Comparison of ENCODE assay signal across 1 cellular context in the genomic region with DNA sequence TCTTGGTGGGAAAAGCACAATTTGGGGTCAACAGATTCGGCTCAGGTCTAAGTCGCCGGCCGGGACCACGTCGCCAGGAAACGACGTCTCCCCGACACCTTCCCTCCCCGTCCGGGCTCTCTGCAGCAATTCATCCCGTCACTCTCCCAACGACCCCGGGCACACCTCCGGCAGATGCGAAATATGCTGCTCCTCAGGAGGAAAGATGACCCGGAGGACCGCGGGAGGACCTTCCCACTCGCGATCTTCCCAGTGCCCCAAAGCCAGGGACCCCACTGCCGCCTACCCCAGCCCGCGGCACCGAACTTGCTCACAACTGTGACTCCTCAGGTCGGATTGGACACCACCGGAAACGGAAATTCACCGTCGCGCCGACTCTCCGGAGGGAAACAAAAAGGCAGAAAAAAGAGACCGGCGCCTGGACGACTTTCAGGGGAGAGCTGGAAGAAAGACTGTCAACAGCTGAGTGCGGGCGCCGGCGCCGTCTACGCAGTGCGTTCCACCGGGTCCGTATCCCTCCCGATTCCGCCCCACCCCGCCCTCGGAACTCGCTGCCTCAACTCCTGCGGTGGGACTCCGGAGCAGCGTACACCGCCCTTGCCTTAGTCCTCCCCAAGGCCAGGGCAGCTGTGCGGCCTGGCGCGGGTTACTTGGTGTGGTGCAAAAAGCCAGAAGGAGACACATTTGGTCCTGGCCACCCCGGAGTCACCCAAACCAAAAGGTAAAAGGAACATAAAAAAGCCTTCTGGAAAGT.
A peak's percentile ranks its signal among the peaks of the same experiment; 100 is the strongest.
TF ChIP-seq lines count a peak whose summit lies in the region.

No MANE protein-coding gene starts in this region.

TF ChIP-seq in K562, 482 proteins besides CTCF, POLR2A, EP300 and RAD21 (continued from another document and continues in another):
- TF ChIP-seq, protein P1, sequence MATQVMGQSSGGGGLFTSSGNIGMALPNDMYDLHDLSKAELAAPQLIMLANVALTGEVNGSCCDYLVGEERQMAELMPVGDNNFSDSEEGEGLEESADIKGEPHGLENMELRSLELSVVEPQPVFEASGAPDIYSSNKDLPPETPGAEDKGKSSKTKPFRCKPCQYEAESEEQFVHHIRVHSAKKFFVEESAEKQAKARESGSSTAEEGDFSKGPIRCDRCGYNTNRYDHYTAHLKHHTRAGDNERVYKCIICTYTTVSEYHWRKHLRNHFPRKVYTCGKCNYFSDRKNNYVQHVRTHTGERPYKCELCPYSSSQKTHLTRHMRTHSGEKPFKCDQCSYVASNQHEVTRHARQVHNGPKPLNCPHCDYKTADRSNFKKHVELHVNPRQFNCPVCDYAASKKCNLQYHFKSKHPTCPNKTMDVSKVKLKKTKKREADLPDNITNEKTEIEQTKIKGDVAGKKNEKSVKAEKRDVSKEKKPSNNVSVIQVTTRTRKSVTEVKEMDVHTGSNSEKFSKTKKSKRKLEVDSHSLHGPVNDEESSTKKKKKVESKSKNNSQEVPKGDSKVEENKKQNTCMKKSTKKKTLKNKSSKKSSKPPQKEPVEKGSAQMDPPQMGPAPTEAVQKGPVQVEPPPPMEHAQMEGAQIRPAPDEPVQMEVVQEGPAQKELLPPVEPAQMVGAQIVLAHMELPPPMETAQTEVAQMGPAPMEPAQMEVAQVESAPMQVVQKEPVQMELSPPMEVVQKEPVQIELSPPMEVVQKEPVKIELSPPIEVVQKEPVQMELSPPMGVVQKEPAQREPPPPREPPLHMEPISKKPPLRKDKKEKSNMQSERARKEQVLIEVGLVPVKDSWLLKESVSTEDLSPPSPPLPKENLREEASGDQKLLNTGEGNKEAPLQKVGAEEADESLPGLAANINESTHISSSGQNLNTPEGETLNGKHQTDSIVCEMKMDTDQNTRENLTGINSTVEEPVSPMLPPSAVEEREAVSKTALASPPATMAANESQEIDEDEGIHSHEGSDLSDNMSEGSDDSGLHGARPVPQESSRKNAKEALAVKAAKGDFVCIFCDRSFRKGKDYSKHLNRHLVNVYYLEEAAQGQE (CRISPR knock-in tag; IDR thresholded peaks at IDR 0.05; ENCODE audit: low read depth) = no peak
- no peak for TF ChIP-seq BRF1 (IDR thresholded peaks at IDR 0.05; ENCODE audit: borderline replicate concordance, extremely low read depth, insufficient read length)
- TF ChIP-seq, protein P2, sequence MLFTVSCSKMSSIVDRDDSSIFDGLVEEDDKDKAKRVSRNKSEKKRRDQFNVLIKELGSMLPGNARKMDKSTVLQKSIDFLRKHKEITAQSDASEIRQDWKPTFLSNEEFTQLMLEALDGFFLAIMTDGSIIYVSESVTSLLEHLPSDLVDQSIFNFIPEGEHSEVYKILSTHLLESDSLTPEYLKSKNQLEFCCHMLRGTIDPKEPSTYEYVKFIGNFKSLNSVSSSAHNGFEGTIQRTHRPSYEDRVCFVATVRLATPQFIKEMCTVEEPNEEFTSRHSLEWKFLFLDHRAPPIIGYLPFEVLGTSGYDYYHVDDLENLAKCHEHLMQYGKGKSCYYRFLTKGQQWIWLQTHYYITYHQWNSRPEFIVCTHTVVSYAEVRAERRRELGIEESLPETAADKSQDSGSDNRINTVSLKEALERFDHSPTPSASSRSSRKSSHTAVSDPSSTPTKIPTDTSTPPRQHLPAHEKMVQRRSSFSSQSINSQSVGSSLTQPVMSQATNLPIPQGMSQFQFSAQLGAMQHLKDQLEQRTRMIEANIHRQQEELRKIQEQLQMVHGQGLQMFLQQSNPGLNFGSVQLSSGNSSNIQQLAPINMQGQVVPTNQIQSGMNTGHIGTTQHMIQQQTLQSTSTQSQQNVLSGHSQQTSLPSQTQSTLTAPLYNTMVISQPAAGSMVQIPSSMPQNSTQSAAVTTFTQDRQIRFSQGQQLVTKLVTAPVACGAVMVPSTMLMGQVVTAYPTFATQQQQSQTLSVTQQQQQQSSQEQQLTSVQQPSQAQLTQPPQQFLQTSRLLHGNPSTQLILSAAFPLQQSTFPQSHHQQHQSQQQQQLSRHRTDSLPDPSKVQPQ (CRISPR knock-in tag; IDR thresholded peaks at IDR 0.05; ENCODE audit: borderline replicate concordance) = no peak
- TF ChIP-seq CBX2 (IDR thresholded peaks at IDR 0.05; ENCODE audit: insufficient read depth, low read length, poor library complexity, severe bottlenecking) = no peak
- no peak for TF ChIP-seq SAFB2 (IDR thresholded peaks at IDR 0.05; ENCODE audit: borderline replicate concordance, low read depth, low read length, severe bottlenecking)
- peak; percentile 83; the same call in 1 of the 2 replicates for TF ChIP-seq ZZZ3 (IDR thresholded peaks at IDR 0.05)
- peak; percentile 51; the same call in 1 of the 2 replicates for TF ChIP-seq RB1 (IDR thresholded peaks at IDR 0.05; ENCODE audit: low read depth)
- TF ChIP-seq ELF1 (tag; IDR thresholded peaks at IDR 0.05) = peak; percentile 59; the same call in 1 of the 2 replicates
- peak; percentile 95 to 97; a peak in 3 of 4 replicates for TF ChIP-seq SIN3A (IDR thresholded peaks at IDR 0.05; ENCODE audit: borderline replicate concordance in 2 of 2, control insufficient read depth in 1 of 2, low read depth in 2 of 2, low read length in 2 of 2)
- no peak for TF ChIP-seq GATAD2A (IDR thresholded peaks at IDR 0.05)
- no peak; the same call in 1 of the 2 replicates for TF ChIP-seq SOX6 (IDR thresholded peaks at IDR 0.05)
- no peak for TF ChIP-seq BCL6 (CRISPR knock-in tag; IDR thresholded peaks at IDR 0.05)
- TF ChIP-seq ATF7 (IDR thresholded peaks at IDR 0.05) = peak; percentile 82
- TF ChIP-seq DIDO1 (tag; IDR thresholded peaks at IDR 0.05; ENCODE audit: low read depth) = peak; percentile 97
- no peak for TF ChIP-seq ZNF76 (CRISPR knock-in tag; IDR thresholded peaks at IDR 0.05; ENCODE audit: borderline replicate concordance)
- TF ChIP-seq SRSF7 (optimal IDR thresholded peaks at IDR 0.05; ENCODE audit: low read depth, low read length) = no peak
- TF ChIP-seq NCOR1 (IDR thresholded peaks at IDR 0.05) = peak; percentile 56
- no peak for TF ChIP-seq HSF4 (CRISPR knock-in tag; IDR thresholded peaks at IDR 0.05; ENCODE audit: borderline replicate concordance)
- no peak for TF ChIP-seq HDAC6 (IDR thresholded peaks at IDR 0.05; ENCODE audit: low read depth, low read length)
- no peak for TF ChIP-seq SNIP1 (IDR thresholded peaks at IDR 0.05; ENCODE audit: low read depth)
- TF ChIP-seq, protein P3, sequence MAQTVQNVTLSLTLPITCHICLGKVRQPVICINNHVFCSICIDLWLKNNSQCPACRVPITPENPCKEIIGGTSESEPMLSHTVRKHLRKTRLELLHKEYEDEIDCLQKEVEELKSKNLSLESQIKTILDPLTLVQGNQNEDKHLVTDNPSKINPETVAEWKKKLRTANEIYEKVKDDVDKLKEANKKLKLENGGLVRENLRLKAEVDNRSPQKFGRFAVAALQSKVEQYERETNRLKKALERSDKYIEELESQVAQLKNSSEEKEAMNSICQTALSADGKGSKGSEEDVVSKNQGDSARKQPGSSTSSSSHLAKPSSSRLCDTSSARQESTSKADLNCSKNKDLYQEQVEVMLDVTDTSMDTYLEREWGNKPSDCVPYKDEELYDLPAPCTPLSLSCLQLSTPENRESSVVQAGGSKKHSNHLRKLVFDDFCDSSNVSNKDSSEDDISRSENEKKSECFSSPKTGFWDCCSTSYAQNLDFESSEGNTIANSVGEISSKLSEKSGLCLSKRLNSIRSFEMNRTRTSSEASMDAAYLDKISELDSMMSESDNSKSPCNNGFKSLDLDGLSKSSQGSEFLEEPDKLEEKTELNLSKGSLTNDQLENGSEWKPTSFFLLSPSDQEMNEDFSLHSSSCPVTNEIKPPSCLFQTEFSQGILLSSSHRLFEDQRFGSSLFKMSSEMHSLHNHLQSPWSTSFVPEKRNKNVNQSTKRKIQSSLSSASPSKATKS (CRISPR knock-in tag; IDR thresholded peaks at IDR 0.05) = no peak
- TF ChIP-seq, protein P4, sequence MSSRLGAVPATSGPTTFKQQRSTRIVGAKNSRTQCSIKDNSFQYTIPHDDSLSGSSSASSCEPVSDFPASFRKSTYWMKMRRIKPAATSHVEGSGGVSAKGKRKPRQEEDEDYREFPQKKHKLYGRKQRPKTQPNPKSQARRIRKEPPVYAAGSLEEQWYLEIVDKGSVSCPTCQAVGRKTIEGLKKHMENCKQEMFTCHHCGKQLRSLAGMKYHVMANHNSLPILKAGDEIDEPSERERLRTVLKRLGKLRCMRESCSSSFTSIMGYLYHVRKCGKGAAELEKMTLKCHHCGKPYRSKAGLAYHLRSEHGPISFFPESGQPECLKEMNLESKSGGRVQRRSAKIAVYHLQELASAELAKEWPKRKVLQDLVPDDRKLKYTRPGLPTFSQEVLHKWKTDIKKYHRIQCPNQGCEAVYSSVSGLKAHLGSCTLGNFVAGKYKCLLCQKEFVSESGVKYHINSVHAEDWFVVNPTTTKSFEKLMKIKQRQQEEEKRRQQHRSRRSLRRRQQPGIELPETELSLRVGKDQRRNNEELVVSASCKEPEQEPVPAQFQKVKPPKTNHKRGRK (tag; IDR thresholded peaks at IDR 0.05) = no peak
- TF ChIP-seq, protein P5, sequence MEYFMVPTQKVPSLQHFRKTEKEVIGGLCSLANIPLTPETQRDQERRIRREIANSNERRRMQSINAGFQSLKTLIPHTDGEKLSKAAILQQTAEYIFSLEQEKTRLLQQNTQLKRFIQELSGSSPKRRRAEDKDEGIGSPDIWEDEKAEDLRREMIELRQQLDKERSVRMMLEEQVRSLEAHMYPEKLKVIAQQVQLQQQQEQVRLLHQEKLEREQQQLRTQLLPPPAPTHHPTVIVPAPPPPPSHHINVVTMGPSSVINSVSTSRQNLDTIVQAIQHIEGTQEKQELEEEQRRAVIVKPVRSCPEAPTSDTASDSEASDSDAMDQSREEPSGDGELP (CRISPR knock-in tag; IDR thresholded peaks at IDR 0.05; ENCODE audit: borderline replicate concordance) = peak; percentile 99
- TF ChIP-seq, protein P6, sequence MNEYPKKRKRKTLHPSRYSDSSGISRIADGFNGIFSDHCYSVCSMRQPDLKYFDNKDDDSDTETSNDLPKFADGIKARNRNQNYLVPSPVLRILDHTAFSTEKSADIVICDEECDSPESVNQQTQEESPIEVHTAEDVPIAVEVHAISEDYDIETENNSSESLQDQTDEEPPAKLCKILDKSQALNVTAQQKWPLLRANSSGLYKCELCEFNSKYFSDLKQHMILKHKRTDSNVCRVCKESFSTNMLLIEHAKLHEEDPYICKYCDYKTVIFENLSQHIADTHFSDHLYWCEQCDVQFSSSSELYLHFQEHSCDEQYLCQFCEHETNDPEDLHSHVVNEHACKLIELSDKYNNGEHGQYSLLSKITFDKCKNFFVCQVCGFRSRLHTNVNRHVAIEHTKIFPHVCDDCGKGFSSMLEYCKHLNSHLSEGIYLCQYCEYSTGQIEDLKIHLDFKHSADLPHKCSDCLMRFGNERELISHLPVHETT (CRISPR knock-in tag; conservative IDR thresholded peaks at IDR 0.05 in 1 of 2, IDR thresholded peaks at IDR 0.05 in 1 of 2) = peak in 1 of 2 experiments; percentile 83; a peak in 2 of 4 replicates
- TF ChIP-seq CBX3 (IDR thresholded peaks at IDR 0.05; ENCODE audit: borderline replicate concordance in 1 of 2, low read length in 2 of 2) = peak in 1 of 2 experiments; percentile 80; a peak in 2 of 3 replicates
- TF ChIP-seq ZNF253 (CRISPR knock-in tag; conservative IDR thresholded peaks at IDR 0.05) = no peak
- TF ChIP-seq JUND (IDR thresholded peaks at IDR 0.05; ENCODE audit: borderline replicate concordance, low read depth, low read length) = peak; percentile 66; the same call in 1 of the 2 replicates
- no peak; the same call in 2 of the 3 replicates for TF ChIP-seq JUND (tag; IDR thresholded peaks at IDR 0.05; ENCODE audit: borderline replicate concordance, low read depth, low read length)
- TF ChIP-seq KDM1A (IDR thresholded peaks at IDR 0.05) = no peak
- no peak for TF ChIP-seq ZFPM2 (CRISPR knock-in tag; IDR thresholded peaks at IDR 0.05)
- TF ChIP-seq, protein P7, sequence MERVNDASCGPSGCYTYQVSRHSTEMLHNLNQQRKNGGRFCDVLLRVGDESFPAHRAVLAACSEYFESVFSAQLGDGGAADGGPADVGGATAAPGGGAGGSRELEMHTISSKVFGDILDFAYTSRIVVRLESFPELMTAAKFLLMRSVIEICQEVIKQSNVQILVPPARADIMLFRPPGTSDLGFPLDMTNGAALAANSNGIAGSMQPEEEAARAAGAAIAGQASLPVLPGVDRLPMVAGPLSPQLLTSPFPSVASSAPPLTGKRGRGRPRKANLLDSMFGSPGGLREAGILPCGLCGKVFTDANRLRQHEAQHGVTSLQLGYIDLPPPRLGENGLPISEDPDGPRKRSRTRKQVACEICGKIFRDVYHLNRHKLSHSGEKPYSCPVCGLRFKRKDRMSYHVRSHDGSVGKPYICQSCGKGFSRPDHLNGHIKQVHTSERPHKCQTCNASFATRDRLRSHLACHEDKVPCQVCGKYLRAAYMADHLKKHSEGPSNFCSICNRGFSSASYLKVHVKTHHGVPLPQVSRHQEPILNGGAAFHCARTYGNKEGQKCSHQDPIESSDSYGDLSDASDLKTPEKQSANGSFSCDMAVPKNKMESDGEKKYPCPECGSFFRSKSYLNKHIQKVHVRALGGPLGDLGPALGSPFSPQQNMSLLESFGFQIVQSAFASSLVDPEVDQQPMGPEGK (CRISPR knock-in tag; IDR thresholded peaks at IDR 0.05; ENCODE audit: borderline replicate concordance) = no peak
- peak; percentile 99 for TF ChIP-seq C11orf30 (IDR thresholded peaks at IDR 0.05; ENCODE audit: low read depth)
- no peak for TF ChIP-seq FOS (IDR thresholded peaks at IDR 0.05; ENCODE audit: extremely low read depth, insufficient read length)
- peak; percentile 56; the same call in 1 of the 2 replicates for TF ChIP-seq KLF1 (tag; IDR thresholded peaks at IDR 0.05)
- peak; percentile 82; the same call in 1 of the 2 replicates for TF ChIP-seq BRD4 (IDR thresholded peaks at IDR 0.05)
- no peak for TF ChIP-seq ZNF324 (CRISPR knock-in tag; IDR thresholded peaks at IDR 0.05)
- TF ChIP-seq PHF21A (IDR thresholded peaks at IDR 0.05; ENCODE audit: borderline replicate concordance, low read depth) = no peak
- TF ChIP-seq, protein P8, sequence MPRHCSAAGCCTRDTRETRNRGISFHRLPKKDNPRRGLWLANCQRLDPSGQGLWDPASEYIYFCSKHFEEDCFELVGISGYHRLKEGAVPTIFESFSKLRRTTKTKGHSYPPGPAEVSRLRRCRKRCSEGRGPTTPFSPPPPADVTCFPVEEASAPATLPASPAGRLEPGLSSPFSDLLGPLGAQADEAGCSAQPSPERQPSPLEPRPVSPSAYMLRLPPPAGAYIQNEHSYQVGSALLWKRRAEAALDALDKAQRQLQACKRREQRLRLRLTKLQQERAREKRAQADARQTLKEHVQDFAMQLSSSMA (CRISPR knock-in tag; IDR thresholded peaks at IDR 0.05) = peak; percentile 56; the same call in 1 of the 2 replicates
- TF ChIP-seq NFATC3 (IDR thresholded peaks at IDR 0.05) = peak; percentile 71
- TF ChIP-seq, protein P9, sequence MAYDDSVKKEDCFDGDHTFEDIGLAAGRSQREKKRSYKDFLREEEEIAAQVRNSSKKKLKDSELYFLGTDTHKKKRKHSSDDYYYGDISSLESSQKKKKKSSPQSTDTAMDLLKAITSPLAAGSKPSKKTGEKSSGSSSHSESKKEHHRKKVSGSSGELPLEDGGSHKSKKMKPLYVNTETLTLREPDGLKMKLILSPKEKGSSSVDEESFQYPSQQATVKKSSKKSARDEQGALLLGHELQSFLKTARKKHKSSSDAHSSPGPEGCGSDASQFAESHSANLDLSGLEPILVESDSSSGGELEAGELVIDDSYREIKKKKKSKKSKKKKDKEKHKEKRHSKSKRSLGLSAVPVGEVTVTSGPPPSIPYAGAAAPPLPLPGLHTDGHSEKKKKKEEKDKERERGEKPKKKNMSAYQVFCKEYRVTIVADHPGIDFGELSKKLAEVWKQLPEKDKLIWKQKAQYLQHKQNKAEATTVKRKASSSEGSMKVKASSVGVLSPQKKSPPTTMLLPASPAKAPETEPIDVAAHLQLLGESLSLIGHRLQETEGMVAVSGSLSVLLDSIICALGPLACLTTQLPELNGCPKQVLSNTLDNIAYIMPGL (CRISPR knock-in tag; IDR thresholded peaks at IDR 0.05) = peak; percentile 61; the same call in 1 of the 2 replicates
- no peak for TF ChIP-seq XRCC4 (IDR thresholded peaks at IDR 0.05; ENCODE audit: extremely low read depth, insufficient read depth, insufficient read length)
- no peak for TF ChIP-seq PTTG1 (tag; IDR thresholded peaks at IDR 0.05; ENCODE audit: low read depth)
